25 cellular contexts compared by ENCODE assay signal in genomic region chrX:39693298-39693697, GRCh38.
A peak's percentile ranks its signal among the peaks of the same experiment; 100 is the strongest.
DNase-seq lines count a peak whose midpoint lies in the region; ATAC-seq and TF ChIP-seq lines count a peak whose summit lies in the region.
"Had no signal": no experiment of that assay in that cellular context is flagged by ENCODE, and none has a peak within 500 bp of the region (broad histone marks: within the 10 kb centered on the region; RNA-seq: fewer than 3 reads in every experiment).

No MANE protein-coding gene starts in this region.

- H3K9me2 ChIP-seq in SK-N-SH (no peaks in the 10 kb centered on the region), PC-9 (ENCODE audit: insufficient read depth) (no peaks in the 10 kb centered on the region)

- peaks cover 0 to 8% of the 10 kb centered on the region in 2 experiments; a peak in 1 of 4 replicates for H3K4me1 ChIP-seq in SK-N-SH (ENCODE audit: control insufficient read depth in 1 of 2, insufficient read depth in 2 of 2, low read depth in 1 of 2, low read length in 1 of 2)
- H3K4me1 ChIP-seq in PC-9 (replicated peaks; ENCODE audit: insufficient read depth), result no peaks in the 10 kb centered on the region

- H3K4me3 ChIP-seq in SK-N-SH (ENCODE audit: low read depth in 2 of 2, low read length in 1 of 2) (no peak overlapping the region), PC-9 (no peak overlapping the region)
- H3K4me3 ChIP-seq: BLaER1, right atrium auricular region, transverse colon had no signal

- H3F3A ChIP-seq in SK-N-SH (replicated peaks; ENCODE audit: insufficient read depth) (no peaks in the 10 kb centered on the region), PC-9 (ENCODE audit: insufficient read depth, low read depth) (no peaks in the 10 kb centered on the region)

- H3K4me2 ChIP-seq in SK-N-SH, result no peak overlapping the region
- no peak overlapping the region for H3K4me2 ChIP-seq in PC-9
- H3K4me2 ChIP-seq: BLaER1, KMS-11 had no signal

- peak; percentile 37 for DNase-seq in SK-N-SH
- DNase-seq in NCI-H69 (lab: John Stamatoyannopoulos, UW), result peak; percentile 43
- DNase-seq in erythroblast (lab: John Stamatoyannopoulos, UW), result peak; percentile 57 to 61
- no peak for DNase-seq in activated CD8-positive, alpha-beta memory T cell treated with anti-CD3 and anti-CD28 coated beads for 24 hours
- no peak for DNase-seq in PC-9
- DNase-seq: activated CD4-positive, CD25-positive, alpha-beta regulatory T cell treated with anti-CD3 and anti-CD28 coated beads, Interleukin-2, amount 50 U/mL, for 72 hours; activated T-cell treated with anti-CD3 and anti-CD28 coated beads, Interleukin-2, amount 50 U/mL, for 24 hours; amniotic stem cell; EL; glutamatergic neuron; H7; naive B cell; NCI-H187; NCI-H446 treated with DMSO at 0.1 percent for 48 hours; stimulated activated CD4-positive, alpha-beta T cell treated with anti-CD3 and anti-CD28 coated beads, Interleukin-12 subunit alpha, Interleukin-12 subunit beta, amount 100 ng/mL, for 4 hours; stimulated activated CD4-positive, alpha-beta T cell treated with anti-CD3 and anti-CD28 coated beads, Interleukin-4, amount 100 ng/mL, for 4 hours; T1000; transverse colon had no signal

- no peak for TF ChIP-seq EP300 in SK-N-SH (IDR thresholded peaks at IDR 0.05; ENCODE audit: borderline replicate concordance in 1 of 2, low read depth in 1 of 2, low read length in 1 of 2)

- POLR2A ChIA-PET in SK-N-SH (lab: Yijun Ruan, JAX), result no interaction called here
- POLR2A ChIA-PET in PC-9 (lab: Charles Lee; ENCODE audit: unreplicated experiment), result no interaction called here

- BruUV-seq in PC-9 (replicated peaks; lab: Mats Ljungman, UMichigan), result no TSS peak

- no peak for TF ChIP-seq POLR2A in erythroblast (IDR thresholded peaks at IDR 0.05; ENCODE audit: low read length)

- H3K9ac ChIP-seq in SK-N-SH, result no peak overlapping the region
- H3K9ac ChIP-seq: BLaER1, KMS-11 had no signal

- H4K20me1 ChIP-seq in SK-N-SH (ENCODE audit: insufficient read depth) (no peaks in the 10 kb centered on the region), PC-9 (ENCODE audit: insufficient read depth) (no peaks in the 10 kb centered on the region)
- H4K20me1 ChIP-seq: BLaER1 had no signal

- H3K9me3 ChIP-seq in SK-N-SH (no peaks in the 10 kb centered on the region), PC-9 (ENCODE audit: insufficient read depth, low read depth) (no peaks in the 10 kb centered on the region)
- H3K9me3 ChIP-seq: transverse colon had no signal

- CTCF ChIA-PET in SK-N-SH (lab: Yijun Ruan, JAX), result no interaction called here
- CTCF ChIA-PET in PC-9 (lab: Charles Lee), result no interaction called here

- H3K27ac ChIP-seq in SK-N-SH (ENCODE audit: low read depth in 2 of 2, low read length in 1 of 2), result peak overlapping the region in 1 of 2 experiments; percentile 28; a peak in 2 of 4 replicates
- H3K27ac ChIP-seq in PC-9, result no peak overlapping the region
- H3K27ac ChIP-seq: BLaER1, KMS-11, right atrium auricular region, transverse colon had no signal

- TF ChIP-seq CTCF in SK-N-SH (IDR thresholded peaks at IDR 0.05) (no peak), PC-9 (conservative IDR thresholded peaks at IDR 0.05) (no peak)

- H3K79me2 ChIP-seq in SK-N-SH (ENCODE audit: insufficient read depth), result no peaks in the 10 kb centered on the region
- H3K79me2 ChIP-seq in PC-9 (ENCODE audit: low read depth), result no peaks in the 10 kb centered on the region

- no peak for TF ChIP-seq RAD21 in SK-N-SH (IDR thresholded peaks at IDR 0.05; ENCODE audit: low read length)

- WGBS in SK-N-SH (ENCODE audit: low lambda C conversion rate), result 11% methylated on average over 7 of the region's 7 CpGs

- no peaks in the 10 kb centered on the region for H3K36me3 ChIP-seq in SK-N-SH (replicated peaks in 1 of 2; ENCODE audit: control insufficient read depth in 1 of 2, insufficient read depth in 2 of 2, low read length in 1 of 2)
- H3K36me3 ChIP-seq in PC-9 (ENCODE audit: low read depth), result no peaks in the 10 kb centered on the region
- H3K36me3 ChIP-seq: BLaER1, right atrium auricular region, transverse colon had no signal

- ATAC-seq in SK-N-SH treated with all-trans-retinoic acid at 6 μM for 48 hours, result no peak
- no peak for ATAC-seq in GM18517 (IDR thresholded peaks at IDR 0.05; ENCODE audit: unreplicated experiment)
- ATAC-seq in GM21390 (IDR thresholded peaks at IDR 0.05; ENCODE audit: unreplicated experiment), result no peak
- ATAC-seq: left lobe of liver had no signal

- intact Hi-C loops in PC-9 (cut with micrococcal nuclease; ENCODE audit: unreplicated experiment), result no loop called here

- H2AFZ ChIP-seq in SK-N-SH (ENCODE audit: low read depth), result no peak overlapping the region
- H2AFZ ChIP-seq in PC-9, result no peak overlapping the region

- H3K27me3 ChIP-seq in SK-N-SH (ENCODE audit: insufficient read depth), result peaks cover 5% of the 10 kb centered on the region; the same call in 1 of the 2 replicates
- no peaks in the 10 kb centered on the region for H3K27me3 ChIP-seq in PC-9 (ENCODE audit: insufficient read depth, low read depth)
- H3K27me3 ChIP-seq: right atrium auricular region, transverse colon had no signal

TF ChIP-seq in SK-N-SH, 30 proteins besides CTCF, POLR2A, EP300 and RAD21:
- TF ChIP-seq TAF1 (IDR thresholded peaks at IDR 0.05; ENCODE audit: borderline replicate concordance, low read depth, low read length) (no peak), GATA2 (CRISPR knock-in tag; IDR thresholded peaks at IDR 0.05) (peak; percentile 35; the same call in 1 of the 2 replicates), PBX3 (IDR thresholded peaks at IDR 0.05) (peak; percentile 40; the same call in 1 of the 2 replicates), MXI1 (IDR thresholded peaks at IDR 0.05; ENCODE audit: low read depth, low read length) (no peak), NRF1 (IDR thresholded peaks at IDR 0.05; ENCODE audit: low read depth, low read length) (no peak), ELF1 (IDR thresholded peaks at IDR 0.05) (no peak), USF2 (IDR thresholded peaks at IDR 0.05; ENCODE audit: borderline replicate concordance, low read depth, low read length) (no peak), RXRA (IDR thresholded peaks at IDR 0.05; ENCODE audit: borderline replicate concordance, low read depth) (no peak), FOSL2 (IDR thresholded peaks at IDR 0.05; ENCODE audit: borderline replicate concordance, low read depth) (no peak), TCF12 (IDR thresholded peaks at IDR 0.05) (no peak), JUND (IDR thresholded peaks at IDR 0.05) (no peak), CHD2 (IDR thresholded peaks at IDR 0.05; ENCODE audit: low read length, partially characterized antibody) (no peak), EZH2phosphoT487 (IDR thresholded peaks at IDR 0.05; ENCODE audit: borderline replicate concordance, low read depth) (no peak)

TF ChIP-seq in SK-N-SH treated with all-trans-retinoic acid at 6 μM for 48 hours, 23 proteins besides CTCF, POLR2A, EP300 and RAD21:
- no peak for TF ChIP-seq GLIS3 (CRISPR knock-in tag; IDR thresholded peaks at IDR 0.05)
- no peak for TF ChIP-seq ISL1 (CRISPR knock-in tag; IDR thresholded peaks at IDR 0.05)
- TF ChIP-seq RARB (CRISPR knock-in tag; IDR thresholded peaks at IDR 0.05), result no peak
- TF ChIP-seq ZNF565 (CRISPR knock-in tag; conservative IDR thresholded peaks at IDR 0.05; ENCODE audit: low read depth), result no peak
- TF ChIP-seq ZFP30 (CRISPR knock-in tag; IDR thresholded peaks at IDR 0.05), result no peak
- TF ChIP-seq SNAI2 (CRISPR knock-in tag; IDR thresholded peaks at IDR 0.05), result no peak
- no peak for TF ChIP-seq TSHZ2 (CRISPR knock-in tag; IDR thresholded peaks at IDR 0.05)
- no peak for TF ChIP-seq ESRRG (CRISPR knock-in tag; IDR thresholded peaks at IDR 0.05)
- TF ChIP-seq PPARA (CRISPR knock-in tag; IDR thresholded peaks at IDR 0.05; ENCODE audit: borderline replicate concordance), result no peak
- no peak for TF ChIP-seq CSDC2 (CRISPR knock-in tag; IDR thresholded peaks at IDR 0.05)
- TF ChIP-seq POU6F1 (CRISPR knock-in tag; IDR thresholded peaks at IDR 0.05; ENCODE audit: borderline replicate concordance, low read depth), result no peak

Comparison
In these comparisons a context has a peak if more than half of its experiments do, and no peak if none do; other contexts are left out.
1. DNase-seq: peak in SK-N-SH (single experiment), NCI-H69 (single experiment) and erythroblast (2 of 2); none in activated CD8-positive, alpha-beta memory T cell treated with anti-CD3 and anti-CD28 coated beads for 24 hours (single experiment) and PC-9 (0 of 2).